In the genomic region with DNA sequence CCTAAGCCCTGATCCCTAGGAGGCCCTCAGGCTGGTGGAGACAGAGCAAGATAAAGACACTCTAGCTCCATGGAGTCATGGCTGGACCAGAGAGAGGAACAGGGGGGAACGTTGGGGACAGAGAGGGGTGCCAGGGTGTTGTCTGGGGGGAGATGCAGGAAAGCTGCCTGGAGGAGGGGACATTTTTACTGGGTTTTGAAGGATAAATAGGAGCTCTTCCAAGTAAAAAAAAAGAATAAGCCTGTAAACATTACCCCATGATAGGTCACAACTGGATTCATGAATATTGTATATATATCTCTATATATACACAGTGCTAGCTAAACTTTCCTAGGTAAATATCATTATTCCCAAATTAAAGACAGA, we compare ENCODE assay signal across 13 cellular contexts. TPM values are rescaled to one million over a fixed set of nuclear protein-coding genes. Genes with fewer than 3 reads are reported as not detected.
DNase-seq lines count a peak whose midpoint lies in the region; ATAC-seq, FAIRE-seq and TF ChIP-seq lines count a peak whose summit lies in the region.
"Had no signal": no experiment of that assay in that cellular context is flagged by ENCODE, and none has a peak within 500 bp of the region (broad histone marks: within the 10 kb centered on the region; RNA-seq: fewer than 3 reads in every experiment).

No MANE protein-coding gene starts in this region.

- CTCF ChIA-PET in RWPE1 (lab: Yijun Ruan, JAX), result interaction anchor here (1.1 kb wide), 1 partner anchor 20 kb away, joined by 3 read pairs; no protein-coding TSS in a partner anchor

- H3K4me1 ChIP-seq in Loucy (ENCODE audit: insufficient read depth, low read length, poor library complexity, severe bottlenecking) (peaks cover 79% of the 10 kb centered on the region), body of pancreas (peaks cover 21% of the 10 kb centered on the region), pancreas (peaks cover 0 to 5% (median 0%) of the 10 kb centered on the region in 3 donors)
- H3K4me1 ChIP-seq: suprapubic skin had no signal

- H3K27ac ChIP-seq in body of pancreas, result peak overlapping the region in 3 of 4 donors; percentile 61 to 66 (median 62)
- peak overlapping the region in 1 of 4 donors; percentile 55 for H3K27ac ChIP-seq in pancreas
- H3K27ac ChIP-seq in RWPE1, result no peak overlapping the region
- H3K27ac ChIP-seq: ovary, SJCRH30, suprapubic skin had no signal

- H3K4me2 ChIP-seq in Loucy (ENCODE audit: low read depth, low read length, poor library complexity, severe bottlenecking), result peak overlapping the region; percentile 96

- H3K9me2 ChIP-seq in Loucy (replicated peaks; ENCODE audit: low read depth, low read length), result no peaks in the 10 kb centered on the region

- WGBS in body of pancreas, 2 donors, result 43 to 59% methylated on average over 1 of the region's 1 CpG
- 49 to 67% methylated on average over 1 of the region's 1 CpG for WGBS in pancreas, 2 donors

- peaks cover 70% of the 10 kb centered on the region for H3K79me2 ChIP-seq in Loucy (ENCODE audit: insufficient read depth, low read length)

- H3K9ac ChIP-seq in Loucy (ENCODE audit: low read depth, low read length, poor library complexity, severe bottlenecking), result peak overlapping the region; percentile 98

- H3K36me3 ChIP-seq in Loucy (ENCODE audit: insufficient read depth, low read length) (peaks cover 9% of the 10 kb centered on the region; the same call in 1 of the 2 replicates), body of pancreas (replicated peaks in 1 of 2; ENCODE audit: insufficient read depth in 1 of 2, low read depth in 2 of 2) (no peaks in the 10 kb centered on the region), pancreas (peaks cover 0 to 6% (median 0%) of the 10 kb centered on the region in 3 donors)
- H3K36me3 ChIP-seq: ovary, SJCRH30, suprapubic skin had no signal

- no peak for ATAC-seq in body of pancreas
- peak; percentile 8 to 36 (median 12) for ATAC-seq in pancreas

- H3F3A ChIP-seq in Loucy (ENCODE audit: low read depth), result peaks cover 10% of the 10 kb centered on the region

- H3K4me3 ChIP-seq in GM08714 (ENCODE audit: low read length) (peak overlapping the region; percentile 85), Loucy (ENCODE audit: low read length, poor library complexity, severe bottlenecking) (peak overlapping the region; percentile 96), body of pancreas (no peak overlapping the region), pancreas (peak overlapping the region in 2 of 4 donors; percentile 40 to 49)
- H3K4me3 ChIP-seq: ovary, SJCRH30, suprapubic skin had no signal

- peaks cover 16% of the 10 kb centered on the region for H4K20me1 ChIP-seq in Loucy (ENCODE audit: insufficient read depth, low read length, poor library complexity, severe bottlenecking)

- FAIRE-seq in pancreas (lab: Jason Lieb, UNC), result no peak
- FAIRE-seq: keratinocyte had no signal

- POLR2A ChIA-PET in RWPE1 (lab: Yijun Ruan, JAX; ENCODE audit: low non-redundant PET), result no interaction called here

- no peak for TF ChIP-seq POLR2A in body of pancreas (IDR thresholded peaks at IDR 0.05)

- DNase-seq in body of pancreas (no peak), pancreas (no peak), NCI-H146 treated with DMSO at 0.1 percent for 48 hours (lab: John Stamatoyannopoulos, UW; ENCODE audit: unreplicated experiment) (no peak), germinal center (ENCODE audit: low spot score) (no peak), RWPE1 (ENCODE audit: low spot score) (no peak)
- DNase-seq: DND-41, ovary, SJCRH30 had no signal

- H3K9me3 ChIP-seq in Loucy (ENCODE audit: insufficient read depth, low read depth, low read length) (no peaks in the 10 kb centered on the region), body of pancreas (no peaks in the 10 kb centered on the region), pancreas (no peaks in the 10 kb centered on the region)
- H3K9me3 ChIP-seq: ovary, SJCRH30, suprapubic skin had no signal

- no peak for TF ChIP-seq CTCF in Loucy (conservative IDR thresholded peaks at IDR 0.05; ENCODE audit: low read length)
- TF ChIP-seq CTCF in body of pancreas (IDR thresholded peaks at IDR 0.05), result no peak
- no peak for TF ChIP-seq CTCF in pancreas (IDR thresholded peaks at IDR 0.05)
- TF ChIP-seq CTCF in RWPE1 (conservative IDR thresholded peaks at IDR 0.05; ENCODE audit: low read depth), result no peak

- no peaks in the 10 kb centered on the region for H3K27me3 ChIP-seq in Loucy (ENCODE audit: insufficient read depth, low read length, poor library complexity, severe bottlenecking)
- no peaks in the 10 kb centered on the region for H3K27me3 ChIP-seq in body of pancreas
- H3K27me3 ChIP-seq in pancreas, result no peaks in the 10 kb centered on the region
- H3K27me3 ChIP-seq: ovary, SJCRH30 had no signal

- H2AFZ ChIP-seq in Loucy (ENCODE audit: low read length), result no peak overlapping the region

- intact Hi-C loops in body of pancreas (cut with DNase I), result no loop called here
- intact Hi-C loops in pancreas (cut with DNase I), result no loop called here

RNA-seq across cellular contexts. Expression of a gene that starts 0.7 kb away (rescaled TPM):
- total RNA-seq in body of pancreas, result 1 to 10 TPM; 3.6 to 9.6 TPM
- 1 to 10 TPM; 2.2 to 5.9 (median 3.6) TPM for total RNA-seq in pancreas
- polyA plus RNA-seq in pancreas, result 10 to 100 TPM; 12.5 to 13.2 TPM
- total RNA-seq: fibroblast of lung had no signal
- polyA plus RNA-seq: fibroblast of lung had no signal

RNA-seq across cellular contexts. Expression of a gene that starts 29.1 kb away (rescaled TPM):
- total RNA-seq in body of pancreas, result not detected
- not detected for total RNA-seq in pancreas
- not detected for polyA plus RNA-seq in pancreas
- total RNA-seq: fibroblast of lung, ovary, SJCRH30, suprapubic skin had no signal
- polyA plus RNA-seq: fibroblast of lung, keratinocyte, ovary had no signal

RNA-seq across cellular contexts. Expression of a gene that starts 32.5 kb away (rescaled TPM):
- total RNA-seq in body of pancreas (10 to 100 TPM; 15.5 to 32.2 TPM), pancreas (10 to 100 TPM; 18.6 to 40.8 (median 27.8) TPM)
- polyA plus RNA-seq in pancreas, result 10 to 100 TPM; 12.0 to 18.0 TPM

RNA-seq across cellular contexts. Expression of a gene that starts 41.0 kb away (rescaled TPM):
- total RNA-seq in body of pancreas (10 to 100 TPM; 29.6 to 44.5 TPM), pancreas (10 to 100 TPM; 14.8 to 29.1 (median 20.7) TPM)
- 10 to 100 TPM; 33.1 to 48.6 TPM for polyA plus RNA-seq in pancreas

RNA-seq across cellular contexts. Expression of a gene that starts 53.5 kb away (rescaled TPM):
- 10 to 100 TPM; 22.3 to 23.1 TPM for total RNA-seq in body of pancreas
- total RNA-seq in pancreas, result 10 to 100 TPM; 12.4 to 25.7 (median 17.4) TPM
- 10 to 100 TPM; 20.2 to 24.7 TPM for polyA plus RNA-seq in pancreas

Comparison
In these comparisons a context has a peak if more than half of its experiments do, and no peak if none do; other contexts are left out.
1. H3K4me3 ChIP-seq: peak in GM08714 (single experiment) and Loucy (single experiment); none in body of pancreas (0 of 2).